In genomic region chr3:191136347-191136746, GRCh38 we compare ENCODE assay signal across 11 cellular contexts.
A peak's percentile ranks its signal among the peaks of the same experiment; 100 is the strongest.
DNase-seq lines count a peak whose midpoint lies in the region; ATAC-seq, FAIRE-seq and TF ChIP-seq lines count a peak whose summit lies in the region.
"Had no signal": no experiment of that assay in that cellular context is flagged by ENCODE, and none has a peak within 500 bp of the region (broad histone marks: within the 10 kb centered on the region; RNA-seq: fewer than 3 reads in every experiment).

No MANE protein-coding gene starts in this region.

- H2AFZ ChIP-seq in endothelial cell of umbilical vein (ENCODE audit: low read depth, low read length): no peak overlapping the region

- no peak for TF ChIP-seq POLR2A in breast epithelium (IDR thresholded peaks at IDR 0.05)
- no peak for TF ChIP-seq POLR2A in endothelial cell of umbilical vein (IDR thresholded peaks at IDR 0.05; ENCODE audit: low read depth, low read length)
- TF ChIP-seq POLR2A in testis (IDR thresholded peaks at IDR 0.05): no peak

- H3K9me3 Mint-ChIP-seq in MCF 10A (ENCODE audit: unreplicated experiment) (no peaks in the 10 kb centered on the region), immature natural killer cell (peaks cover 3 to 16% (median 6%) of the 10 kb centered on the region in 6 donors)

- H3K4me2 ChIP-seq in endothelial cell of umbilical vein (ENCODE audit: insufficient read depth, low read length): no peak overlapping the region

- no peaks in the 10 kb centered on the region for H3K4me1 ChIP-seq in breast epithelium
- peaks cover 5% of the 10 kb centered on the region for H3K4me1 ChIP-seq in endothelial cell of umbilical vein (ENCODE audit: control insufficient read depth, extremely low read depth, insufficient read depth, low read length)
- no peaks in the 10 kb centered on the region for H3K4me1 ChIP-seq in testis

- no peaks in the 10 kb centered on the region for H3K9me1 ChIP-seq in endothelial cell of umbilical vein (replicated peaks; ENCODE audit: control insufficient read depth, extremely low read depth, insufficient read depth, low read length)

- H3K36me3 Mint-ChIP-seq in MCF 10A (ENCODE audit: insufficient read depth, unreplicated experiment) (no peaks in the 10 kb centered on the region), immature natural killer cell (no peaks in the 10 kb centered on the region)
- H3K36me3 Mint-ChIP-seq: CD4-positive, alpha-beta memory T cell had no signal

- H3K36me3 ChIP-seq in breast epithelium: no peaks in the 10 kb centered on the region
- H3K36me3 ChIP-seq in endothelial cell of umbilical vein (ENCODE audit: control insufficient read depth in 2 of 2, extremely low read depth in 1 of 2, insufficient read depth in 2 of 2, low read length in 2 of 2): no peaks in the 10 kb centered on the region
- no peaks in the 10 kb centered on the region for H3K36me3 ChIP-seq in testis (ENCODE audit: low read depth, missing control alignments)

- H3K4me1 Mint-ChIP-seq in MCF 10A (ENCODE audit: insufficient read depth, unreplicated experiment): no peaks in the 10 kb centered on the region
- peaks cover 0 to 1% of the 10 kb centered on the region in 2 donors for H3K4me1 Mint-ChIP-seq in immature natural killer cell

- H3K9me3 ChIP-seq in breast epithelium: no peaks in the 10 kb centered on the region
- no peaks in the 10 kb centered on the region for H3K9me3 ChIP-seq in endothelial cell of umbilical vein (replicated peaks; ENCODE audit: control insufficient read depth, insufficient read depth, low read length)
- no peaks in the 10 kb centered on the region for H3K9me3 ChIP-seq in testis

- H3K4me3 Mint-ChIP-seq in MCF 10A (ENCODE audit: unreplicated experiment) (no peak overlapping the region), immature natural killer cell (no peak overlapping the region)
- H3K4me3 Mint-ChIP-seq: CD4-positive, alpha-beta memory T cell had no signal

- H4K20me1 ChIP-seq in endothelial cell of umbilical vein (replicated peaks; ENCODE audit: control insufficient read depth, extremely low read depth, insufficient read depth, low read length): no peaks in the 10 kb centered on the region

- H3K27ac ChIP-seq in breast epithelium: no peak overlapping the region
- H3K27ac ChIP-seq in endothelial cell of umbilical vein (ENCODE audit: insufficient read depth, low read depth, low read length): no peak overlapping the region
- H3K27ac ChIP-seq in testis: no peak overlapping the region

- CTCF ChIA-PET in MCF 10A (lab: Yijun Ruan, JAX) (interaction anchor here (0.6 to 0.9 kb wide), 4 partner anchors 107 to 438 kb away, joined by 3 to 4 read pairs (median 3); no protein-coding TSS in a partner anchor), endothelial cell of umbilical vein (lab: Charles Lee) (interaction anchor here (0.6 to 1.6 kb wide), 28 partner anchors 18 to 1308 kb away, joined by 3 to 20 read pairs (median 4); partner anchors contain the start of gene CCDC50)

- no peaks in the 10 kb centered on the region for H3K27me3 ChIP-seq in breast epithelium
- no peaks in the 10 kb centered on the region for H3K27me3 ChIP-seq in endothelial cell of umbilical vein (ENCODE audit: control insufficient read depth in 2 of 2, insufficient read depth in 2 of 2, low read length in 2 of 2)
- H3K27me3 ChIP-seq in testis: no peaks in the 10 kb centered on the region

- BruUV-seq in MCF 10A (replicated peaks; lab: Mats Ljungman, UMichigan) (no TSS peak), endothelial cell of umbilical vein (replicated peaks; lab: Mats Ljungman, UMichigan) (no TSS peak)

- dilution Hi-C loops in endothelial cell of umbilical vein (cut with MboI; ENCODE audit: extremely low pct_ligation_motif_present, low sequenced_read_pairs): no loop called here

- POLR2A ChIA-PET in MCF 10A (lab: Yijun Ruan, JAX): no interaction called here
- POLR2A ChIA-PET in endothelial cell of umbilical vein (lab: Charles Lee): no interaction called here

- no peak overlapping the region for H3K27ac Mint-ChIP-seq in MCF 10A (ENCODE audit: low read depth, unreplicated experiment)
- no peak overlapping the region for H3K27ac Mint-ChIP-seq in immature natural killer cell
- H3K27ac Mint-ChIP-seq: CD4-positive, alpha-beta memory T cell had no signal

- H3K79me2 ChIP-seq in endothelial cell of umbilical vein (ENCODE audit: control insufficient read depth, insufficient read depth, low read length): no peaks in the 10 kb centered on the region

- no peak overlapping the region for H3K9ac ChIP-seq in endothelial cell of umbilical vein (replicated peaks; ENCODE audit: extremely low read depth, insufficient read depth, low read length)

- TF ChIP-seq CTCF in MCF 10A (IDR thresholded peaks at IDR 0.05; ENCODE audit: unreplicated experiment) (peak; percentile 38), breast epithelium (IDR thresholded peaks at IDR 0.05) (no peak), endothelial cell of umbilical vein (IDR thresholded peaks at IDR 0.05; ENCODE audit: extremely low read depth in 1 of 2, insufficient read depth in 1 of 2, low read depth in 1 of 2, low read length in 2 of 2) (peak; percentile 30 to 37), testis (IDR thresholded peaks at IDR 0.05) (peak in 2 of 3 experiments; percentile 27 to 37)

- H3K27me3 Mint-ChIP-seq in MCF 10A (ENCODE audit: insufficient read depth, unreplicated experiment) (no peaks in the 10 kb centered on the region), immature natural killer cell (ENCODE audit: low read depth in 3 of 3) (peaks cover 0 to 8% (median 2%) of the 10 kb centered on the region in 3 donors)
- H3K27me3 Mint-ChIP-seq: CD4-positive, alpha-beta memory T cell had no signal

- intact Hi-C loops in MCF 10A (cut with micrococcal nuclease) (loop anchor here (5.0 kb wide), 1 partner anchor 261 kb away; no protein-coding TSS in a partner anchor), breast epithelium (cut with DNase I; ENCODE audit: low total_unique reads) (no loop called here), endothelial cell of umbilical vein (cut with micrococcal nuclease) (loop anchor here (1.0 to 5.0 kb wide), 5 partner anchors 86 to 1306 kb away; no protein-coding TSS in a partner anchor), testis (cut with DNase I; ENCODE audit: low total_unique reads) (no loop called here)

- FAIRE-seq in endothelial cell of umbilical vein (lab: Jason Lieb, UNC): no peak

- DNase-seq in MCF 10A (ENCODE audit: unreplicated experiment) (peak; percentile 55), breast epithelium (ENCODE audit: low spot score in 2 of 2) (no peak), MV-4-11 (lab: John Stamatoyannopoulos, UW) (peak; percentile 48), endothelial cell of umbilical vein (ENCODE audit: low read depth, low spot score) (peak; percentile 63), testis (no peak), immature natural killer cell (no peak)
- DNase-seq: CD4-positive, alpha-beta memory T cell; NCI-H510A had no signal

- 50 to 68% methylated on average over 6 of the region's 6 CpGs for WGBS in testis, 2 donors

- H3K4me3 ChIP-seq in breast epithelium (no peak overlapping the region), endothelial cell of umbilical vein (replicated peaks in 1 of 3; ENCODE audit: insufficient read depth in 1 of 3, low read depth in 1 of 3, low read length in 3 of 3) (no peak overlapping the region), testis (peak overlapping the region in 1 of 2 donors; percentile 18)

- ATAC-seq in GM18519 (IDR thresholded peaks at IDR 0.05; ENCODE audit: low FRiP score, unreplicated experiment) (no peak), HG03571 (IDR thresholded peaks at IDR 0.05; ENCODE audit: unreplicated experiment) (no peak)
- ATAC-seq: esophagus mucosa had no signal

TF ChIP-seq in endothelial cell of umbilical vein, 7 proteins besides CTCF, POLR2A, EP300 and RAD21:
- TF ChIP-seq GATA2 (IDR thresholded peaks at IDR 0.05; ENCODE audit: insufficient read depth, insufficient read length, low read depth, low read length): no peak
- no peak for TF ChIP-seq MYC (IDR thresholded peaks at IDR 0.05; ENCODE audit: low read depth, low read length)
- TF ChIP-seq FOS (IDR thresholded peaks at IDR 0.05; ENCODE audit: borderline replicate concordance, insufficient read depth, low read length): no peak
- TF ChIP-seq MAX (IDR thresholded peaks at IDR 0.05; ENCODE audit: insufficient read depth, insufficient read length): no peak
- TF ChIP-seq POLR2AphosphoS5 (IDR thresholded peaks at IDR 0.05; ENCODE audit: insufficient read depth, low read depth, low read length): no peak
- no peak for TF ChIP-seq EZH2 (IDR thresholded peaks at IDR 0.05; ENCODE audit: borderline replicate concordance, low read depth, low read length, severe bottlenecking)
- TF ChIP-seq JUN (IDR thresholded peaks at IDR 0.05; ENCODE audit: borderline replicate concordance, insufficient read depth, insufficient read length, low read depth): no peak

Comparison
In these comparisons a context has a peak if more than half of its experiments do, and no peak if none do; other contexts are left out.
1. DNase-seq: peak in MCF 10A (single experiment), MV-4-11 (single experiment) and endothelial cell of umbilical vein (single experiment); none in breast epithelium (0 of 2), testis (single experiment) and immature natural killer cell (0 of 3).
2. CTCF ChIP-seq: peak in MCF 10A (single experiment), endothelial cell of umbilical vein (2 of 2) and testis (2 of 3); none in breast epithelium (0 of 3).
3. intact Hi-C loops: an anchor here in MCF 10A (5.0 kb wide) and endothelial cell of umbilical vein (1.0 to 5.0 kb wide); none called in breast epithelium and testis.